In genomic region chr7:158815471-158816128, GRCh38 we compare ENCODE assay signal across 10 cellular contexts. TPM values are rescaled to one million over a fixed set of nuclear protein-coding genes. Genes with fewer than 3 reads are reported as not detected.
DNase-seq lines count a peak whose midpoint lies in the region; TF ChIP-seq lines count a peak whose summit lies in the region.
"Had no signal": no experiment of that assay in that cellular context is flagged by ENCODE, and none has a peak within 500 bp of the region (broad histone marks: within the 10 kb centered on the region; RNA-seq: fewer than 3 reads in every experiment).

No MANE protein-coding gene starts in this region.

- no peak overlapping the region; the same call in 1 of the 2 replicates for H3K4me3 ChIP-seq in AG10803 (ENCODE audit: low read length)
- no peak overlapping the region for H3K4me3 ChIP-seq in neutrophil (ENCODE audit: low read depth in 1 of 2, low read length in 1 of 2)

- no peaks in the 10 kb centered on the region for H3K9me3 Mint-ChIP-seq in IgD-negative memory B cell
- no peaks in the 10 kb centered on the region for H3K9me3 Mint-ChIP-seq in dendritic cell treated with granulocyte-macrophage colony-stimulating factor and Interleukin-4, amounts not matched to agents 40 ng/mL and 50 ng/mL, for 4 days

- no peaks in the 10 kb centered on the region for H3K36me3 ChIP-seq in neutrophil

- no peaks in the 10 kb centered on the region for H3K27me3 Mint-ChIP-seq in IgD-negative memory B cell
- no peaks in the 10 kb centered on the region for H3K27me3 Mint-ChIP-seq in dendritic cell treated with granulocyte-macrophage colony-stimulating factor and Interleukin-4, amounts not matched to agents 40 ng/mL and 50 ng/mL, for 4 days

- intact Hi-C loops in dendritic cell treated with granulocyte-macrophage colony-stimulating factor and Interleukin-4, amounts not matched to agents 40 ng/mL and 50 ng/mL, for 4 days (cut with micrococcal nuclease): no loop called here

- peak overlapping the region; percentile 49 to 79 (median 78) for H3K27ac Mint-ChIP-seq in IgD-negative memory B cell
- H3K27ac Mint-ChIP-seq in dendritic cell treated with granulocyte-macrophage colony-stimulating factor and Interleukin-4, amounts not matched to agents 40 ng/mL and 50 ng/mL, for 4 days: peak overlapping the region; percentile 49

- peaks cover 45 to 67% (median 56%) of the 10 kb centered on the region in 3 donors for H3K4me1 Mint-ChIP-seq in IgD-negative memory B cell
- H3K4me1 Mint-ChIP-seq in dendritic cell treated with granulocyte-macrophage colony-stimulating factor and Interleukin-4, amounts not matched to agents 40 ng/mL and 50 ng/mL, for 4 days (ENCODE audit: low read depth): peaks cover 70% of the 10 kb centered on the region

- H3K27ac ChIP-seq in neutrophil: peak overlapping the region; percentile 37

- peak overlapping the region in 1 of 4 donors; percentile 30 for H3K4me3 Mint-ChIP-seq in IgD-negative memory B cell
- no peak overlapping the region for H3K4me3 Mint-ChIP-seq in dendritic cell treated with granulocyte-macrophage colony-stimulating factor and Interleukin-4, amounts not matched to agents 40 ng/mL and 50 ng/mL, for 4 days

- DNase-seq in AG10803 (ENCODE audit: low read depth) (peak; percentile 38), GM20000 (ENCODE audit: low spot score) (no peak), NCI-H2171 (lab: John Stamatoyannopoulos, UW) (no peak), A172 (ENCODE audit: low spot score) (no peak), hypothalamus (lab: John Stamatoyannopoulos, UW) (no peak)
- DNase-seq: NCI-H1694 treated with DMSO at 0.1 percent for 48 hours, SW 1271 had no signal

- H3K4me1 ChIP-seq in neutrophil (ENCODE audit: control insufficient read depth in 1 of 2, insufficient read depth in 1 of 2, low read depth in 1 of 2, low read length in 1 of 2): peaks cover 23 to 38% of the 10 kb centered on the region in 2 experiments

- TF ChIP-seq CTCF in AG10803 (conservative IDR thresholded peaks at IDR 0.05; ENCODE audit: low read length) (no peak), neutrophil (IDR thresholded peaks at IDR 0.05) (no peak), GM20000 (IDR thresholded peaks at IDR 0.05; ENCODE audit: extremely low read depth, missing control alignments) (no peak)

- H3K27me3 ChIP-seq in neutrophil: no peaks in the 10 kb centered on the region

- H3K9me3 ChIP-seq in neutrophil: no peaks in the 10 kb centered on the region

- peaks cover 11% of the 10 kb centered on the region for H3K36me3 Mint-ChIP-seq in IgD-negative memory B cell
- H3K36me3 Mint-ChIP-seq in dendritic cell treated with granulocyte-macrophage colony-stimulating factor and Interleukin-4, amounts not matched to agents 40 ng/mL and 50 ng/mL, for 4 days (ENCODE audit: low read depth): peaks cover 3% of the 10 kb centered on the region

RNA-seq across cellular contexts. Expression of gene ESYT2, which starts 13.7 kb away (rescaled TPM):
- 13.2 TPM for polyA plus RNA-seq in IgD-negative memory B cell
- 48.4 and 50.1 TPM in 2 replicates for total RNA-seq in A172 (2014; rRNA removed; shearing (Covaris generic))

RNA-seq across cellular contexts. Expression of gene DYNC2I1, which starts 40.8 kb away (rescaled TPM):
- polyA plus RNA-seq in IgD-negative memory B cell: 15.6 TPM
- total RNA-seq in A172 (2014; rRNA removed; shearing (Covaris generic)): 3.9 and 9.6 TPM in 2 replicates
